ENCODE assay signal across 9 cellular contexts in genomic region chr17:40327244-40327666, GRCh38. TPM values are rescaled to one million over a fixed set of nuclear protein-coding genes. Genes with fewer than 3 reads are reported as not detected.
DNase-seq lines count a peak whose midpoint lies in the region; TF ChIP-seq lines count a peak whose summit lies in the region.
"Had no signal": no experiment of that assay in that cellular context is flagged by ENCODE, and none has a peak within 500 bp of the region (broad histone marks: within the 10 kb centered on the region; RNA-seq: fewer than 3 reads in every experiment).

No MANE protein-coding gene starts in this region.

- no TSS peak for BruUV-seq in PC-9 (replicated peaks; lab: Mats Ljungman, UMichigan)

- peak overlapping the region; percentile 75 to 84 for H3K27ac ChIP-seq in liver (ENCODE audit: low read depth in 1 of 2, low read length in 2 of 2)
- peak overlapping the region; percentile 46 for H3K27ac ChIP-seq in stomach smooth muscle (ENCODE audit: low read length)
- H3K27ac ChIP-seq in PC-9, result no peak overlapping the region

- H3K27ac Mint-ChIP-seq in activated CD4-positive, alpha-beta T cell treated with anti-CD3 and anti-CD28 coated beads, Interleukin-2, amount 10 ng/mL, durations not matched to agents 24 days and 14 days, result peak overlapping the region; percentile 93
- H3K27ac Mint-ChIP-seq in activated T-helper 1 cell treated with anti-CD3 and anti-CD28 coated beads, Interleukin-12 subunit alpha, Interleukin-12 subunit beta, Interleukin-2, Interleukin-4 antibody, amounts not matched to agents 30 ng/mL and 10 ng/mL and 1 ng/mL, durations not matched to agents 14 hours and 24 hours and 36 hours, result peak overlapping the region; percentile 95

- peaks cover 19% of the 10 kb centered on the region for H3K36me3 Mint-ChIP-seq in activated CD4-positive, alpha-beta T cell treated with anti-CD3 and anti-CD28 coated beads, Interleukin-2, amount 10 ng/mL, durations not matched to agents 24 days and 14 days (ENCODE audit: low read depth)
- peaks cover 10% of the 10 kb centered on the region for H3K36me3 Mint-ChIP-seq in activated T-helper 1 cell treated with anti-CD3 and anti-CD28 coated beads, Interleukin-12 subunit alpha, Interleukin-12 subunit beta, Interleukin-2, Interleukin-4 antibody, amounts not matched to agents 30 ng/mL and 10 ng/mL and 1 ng/mL, durations not matched to agents 14 hours and 24 hours and 36 hours (ENCODE audit: low read depth)

- peaks cover 60% of the 10 kb centered on the region for H3K79me2 ChIP-seq in PC-9 (ENCODE audit: low read depth)

- H3K27me3 Mint-ChIP-seq in activated CD4-positive, alpha-beta T cell treated with anti-CD3 and anti-CD28 coated beads, Interleukin-2, amount 10 ng/mL, durations not matched to agents 24 days and 14 days, result peaks cover 2% of the 10 kb centered on the region
- no peaks in the 10 kb centered on the region for H3K27me3 Mint-ChIP-seq in activated T-helper 1 cell treated with anti-CD3 and anti-CD28 coated beads, Interleukin-12 subunit alpha, Interleukin-12 subunit beta, Interleukin-2, Interleukin-4 antibody, amounts not matched to agents 30 ng/mL and 10 ng/mL and 1 ng/mL, durations not matched to agents 14 hours and 24 hours and 36 hours (ENCODE audit: insufficient read depth)

- intact Hi-C loops in activated CD4-positive, alpha-beta T cell treated with anti-CD3 and anti-CD28 coated beads, Interleukin-2, amount 10 ng/mL, durations not matched to agents 24 days and 14 days (cut with micrococcal nuclease), result no loop called here
- intact Hi-C loops in activated T-helper 1 cell treated with anti-CD3 and anti-CD28 coated beads, Interleukin-12 subunit alpha, Interleukin-12 subunit beta, Interleukin-2, Interleukin-4 antibody, amounts not matched to agents 30 ng/mL and 10 ng/mL and 1 ng/mL, durations not matched to agents 14 hours and 24 hours and 36 hours (cut with micrococcal nuclease), result loop anchor here (2.0 to 10.0 kb wide), 2 partner anchors 32 to 1338 kb away; no protein-coding TSS in a partner anchor
- intact Hi-C loops in PC-9 (cut with micrococcal nuclease; ENCODE audit: unreplicated experiment), result no loop called here

- H4K20me1 ChIP-seq in PC-9 (ENCODE audit: insufficient read depth), result peaks cover 17% of the 10 kb centered on the region

- H3K9me3 Mint-ChIP-seq in activated CD4-positive, alpha-beta T cell treated with anti-CD3 and anti-CD28 coated beads, Interleukin-2, amount 10 ng/mL, durations not matched to agents 24 days and 14 days, result no peaks in the 10 kb centered on the region
- no peaks in the 10 kb centered on the region for H3K9me3 Mint-ChIP-seq in activated T-helper 1 cell treated with anti-CD3 and anti-CD28 coated beads, Interleukin-12 subunit alpha, Interleukin-12 subunit beta, Interleukin-2, Interleukin-4 antibody, amounts not matched to agents 30 ng/mL and 10 ng/mL and 1 ng/mL, durations not matched to agents 14 hours and 24 hours and 36 hours

- peak overlapping the region; percentile 85 for H3K4me3 Mint-ChIP-seq in activated CD4-positive, alpha-beta T cell treated with anti-CD3 and anti-CD28 coated beads, Interleukin-2, amount 10 ng/mL, durations not matched to agents 24 days and 14 days
- H3K4me3 Mint-ChIP-seq in activated T-helper 1 cell treated with anti-CD3 and anti-CD28 coated beads, Interleukin-12 subunit alpha, Interleukin-12 subunit beta, Interleukin-2, Interleukin-4 antibody, amounts not matched to agents 30 ng/mL and 10 ng/mL and 1 ng/mL, durations not matched to agents 14 hours and 24 hours and 36 hours, result peak overlapping the region; percentile 73

- H3K4me1 Mint-ChIP-seq in activated CD4-positive, alpha-beta T cell treated with anti-CD3 and anti-CD28 coated beads, Interleukin-2, amount 10 ng/mL, durations not matched to agents 24 days and 14 days, result peaks cover 82% of the 10 kb centered on the region
- H3K4me1 Mint-ChIP-seq in activated T-helper 1 cell treated with anti-CD3 and anti-CD28 coated beads, Interleukin-12 subunit alpha, Interleukin-12 subunit beta, Interleukin-2, Interleukin-4 antibody, amounts not matched to agents 30 ng/mL and 10 ng/mL and 1 ng/mL, durations not matched to agents 14 hours and 24 hours and 36 hours (ENCODE audit: low read depth), result peaks cover 89% of the 10 kb centered on the region

- H3K4me2 ChIP-seq in PC-9, result no peak overlapping the region

- DNase-seq in activated CD4-positive, alpha-beta T cell treated with anti-CD3 and anti-CD28 coated beads, Interleukin-2, amount 10 ng/mL, durations not matched to agents 24 days and 14 days, result peak; percentile 70
- no peak for DNase-seq in activated CD4-positive, alpha-beta T cell treated with anti-CD3 and anti-CD28 coated beads, Interleukin-2, amount 50 U/mL, for 1 hour
- no peak for DNase-seq in activated T-helper 1 cell treated with anti-CD3 and anti-CD28 coated beads, Interleukin-12 subunit alpha, Interleukin-12 subunit beta, Interleukin-2, Interleukin-4 antibody, amounts not matched to agents 30 ng/mL and 10 ng/mL and 1 ng/mL, durations not matched to agents 14 hours and 24 hours and 36 hours (ENCODE audit: low spot score)
- DNase-seq in PC-9 (no peak), hypothalamus (lab: John Stamatoyannopoulos, UW) (no peak), NCI-H1417 treated with DMSO at 0.1 percent for 48 hours (lab: John Stamatoyannopoulos, UW) (no peak)
- DNase-seq: 8988T had no signal

- H3K36me3 ChIP-seq in liver (ENCODE audit: control insufficient read depth in 4 of 4, insufficient read depth in 3 of 4, low read depth in 1 of 4, low read length in 3 of 4) (no peaks in the 10 kb centered on the region), stomach smooth muscle (ENCODE audit: control insufficient read depth in 2 of 2, insufficient read depth in 2 of 2, low read length in 2 of 2) (peaks cover 0 to 5% of the 10 kb centered on the region in 2 donors), PC-9 (ENCODE audit: low read depth) (no peaks in the 10 kb centered on the region)

- peak overlapping the region in 2 of 3 donors; percentile 9 to 16 for H3K4me3 ChIP-seq in liver (ENCODE audit: low read depth in 1 of 3, low read length in 3 of 3)
- H3K4me3 ChIP-seq in stomach smooth muscle (ENCODE audit: low read length in 2 of 2), result no peak overlapping the region
- H3K4me3 ChIP-seq in PC-9, result no peak overlapping the region

- H3K9ac ChIP-seq in liver (ENCODE audit: low read depth in 1 of 2, low read length in 2 of 2), result peak overlapping the region in 1 of 2 donors; percentile 18
- H3K9ac ChIP-seq in stomach smooth muscle (ENCODE audit: low read length in 2 of 2), result no peak overlapping the region

- no peak overlapping the region for H2AFZ ChIP-seq in PC-9

- peaks cover 5% of the 10 kb centered on the region; the same call in 1 of the 2 replicates for H3F3A ChIP-seq in PC-9 (ENCODE audit: insufficient read depth, low read depth)

- no peaks in the 10 kb centered on the region for H3K27me3 ChIP-seq in liver (ENCODE audit: control insufficient read depth in 4 of 4, insufficient read depth in 4 of 4, low read length in 3 of 4)
- no peaks in the 10 kb centered on the region for H3K27me3 ChIP-seq in stomach smooth muscle (ENCODE audit: control insufficient read depth in 1 of 2, insufficient read depth in 2 of 2, low read length in 2 of 2)
- no peaks in the 10 kb centered on the region for H3K27me3 ChIP-seq in PC-9 (ENCODE audit: insufficient read depth, low read depth)

- POLR2A ChIA-PET in PC-9 (lab: Charles Lee; ENCODE audit: unreplicated experiment), result no interaction called here

- H3K4me1 ChIP-seq in liver (ENCODE audit: control insufficient read depth in 4 of 4, insufficient read depth in 4 of 4, low read length in 3 of 4) (peaks cover 37 to 98% (median 86%) of the 10 kb centered on the region in 4 donors), stomach smooth muscle (ENCODE audit: control insufficient read depth, insufficient read depth, low read length) (peaks cover 80% of the 10 kb centered on the region), PC-9 (replicated peaks; ENCODE audit: insufficient read depth) (peaks cover 34% of the 10 kb centered on the region)

- WGBS in liver, result 47% methylated on average over 3 of the region's 3 CpGs

- CTCF ChIA-PET in PC-9 (lab: Charles Lee), result no interaction called here

- TF ChIP-seq CTCF in liver (IDR thresholded peaks at IDR 0.05; ENCODE audit: low read depth, low read length, missing input control) (no peak), PC-9 (conservative IDR thresholded peaks at IDR 0.05) (no peak)

- no peaks in the 10 kb centered on the region for H3K9me3 ChIP-seq in liver (ENCODE audit: control insufficient read depth in 4 of 4, low read length in 3 of 4)
- no peaks in the 10 kb centered on the region for H3K9me3 ChIP-seq in stomach smooth muscle (ENCODE audit: control insufficient read depth in 2 of 2, low read length in 2 of 2)
- H3K9me3 ChIP-seq in PC-9 (ENCODE audit: insufficient read depth, low read depth), result no peaks in the 10 kb centered on the region

- TF ChIP-seq RAD21 in liver (IDR thresholded peaks at IDR 0.05), result no peak

- H3K9me2 ChIP-seq in PC-9 (ENCODE audit: insufficient read depth), result no peaks in the 10 kb centered on the region

RNA-seq across cellular contexts. Expression of gene RARA, which starts 18.3 kb away (rescaled TPM):
- total RNA-seq in activated CD4-positive, alpha-beta T cell treated with anti-CD3 and anti-CD28 coated beads, Interleukin-2, amount 10 ng/mL, durations not matched to agents 24 days and 14 days, result 24.0 and 26.2 TPM in 2 replicates
- 19.3 and 19.9 TPM in 2 replicates for total RNA-seq in activated T-helper 1 cell treated with anti-CD3 and anti-CD28 coated beads, Interleukin-12 subunit alpha, Interleukin-12 subunit beta, Interleukin-2, Interleukin-4 antibody, amounts not matched to agents 30 ng/mL and 10 ng/mL and 1 ng/mL, durations not matched to agents 14 hours and 24 hours and 36 hours
- total RNA-seq in liver, result 10 to 100 TPM in 1 of 2 donors, 1 to 10 TPM in 1; 8.7 to 12.9 TPM
- 10 to 100 TPM in 1 of 2 donors, 1 to 10 TPM in 1; 6.6 to 26.2 TPM for polyA plus RNA-seq in liver
- total RNA-seq in PC-9 (2021), result 21.5 and 21.8 TPM in 2 replicates

RNA-seq across cellular contexts. Expression of gene GJD3, which starts 37.3 kb away (rescaled TPM):
- total RNA-seq in activated CD4-positive, alpha-beta T cell treated with anti-CD3 and anti-CD28 coated beads, Interleukin-2, amount 10 ng/mL, durations not matched to agents 24 days and 14 days, result 0.23 and 0.38 TPM in 2 replicates
- 0.44 and 0.56 TPM in 2 replicates for total RNA-seq in activated T-helper 1 cell treated with anti-CD3 and anti-CD28 coated beads, Interleukin-12 subunit alpha, Interleukin-12 subunit beta, Interleukin-2, Interleukin-4 antibody, amounts not matched to agents 30 ng/mL and 10 ng/mL and 1 ng/mL, durations not matched to agents 14 hours and 24 hours and 36 hours
- total RNA-seq in liver (under 1 TPM; 0.47 to 0.59 TPM), PC-9 (2021) (not detected in 2 replicates)
- under 1 TPM in 1 of 2 donors, not detected in 1; 0.48 TPM for polyA plus RNA-seq in liver

RNA-seq across cellular contexts. Expression of gene CDC6, which starts 39.6 kb away (rescaled TPM):
- 139 and 142 TPM in 2 replicates for total RNA-seq in activated CD4-positive, alpha-beta T cell treated with anti-CD3 and anti-CD28 coated beads, Interleukin-2, amount 10 ng/mL, durations not matched to agents 24 days and 14 days
- 130 and 135 TPM in 2 replicates for total RNA-seq in activated T-helper 1 cell treated with anti-CD3 and anti-CD28 coated beads, Interleukin-12 subunit alpha, Interleukin-12 subunit beta, Interleukin-2, Interleukin-4 antibody, amounts not matched to agents 30 ng/mL and 10 ng/mL and 1 ng/mL, durations not matched to agents 14 hours and 24 hours and 36 hours
- total RNA-seq in liver (10 to 100 TPM in 1 of 2 donors, 1 to 10 TPM in 1; 2.3 to 16.5 TPM), PC-9 (2021) (37.8 and 44.9 TPM in 2 replicates)
- 1 to 10 TPM in 1 of 2 donors, under 1 TPM in 1; 0.54 to 2.6 TPM for polyA plus RNA-seq in liver

Comparison
In these comparisons a context has a peak if more than half of its experiments do, and no peak if none do; other contexts are left out.
1. H3K4me3 ChIP-seq: peak in liver (2 of 3); none in stomach smooth muscle (0 of 2) and PC-9 (single experiment).